Comparison of ENCODE assay signal across 1 cellular context in genomic region chr14:34199585-34199984, GRCh38.
TF ChIP-seq lines count a peak whose summit lies in the region.

No MANE protein-coding gene starts in this region.

TF ChIP-seq in SK-N-SH treated with all-trans-retinoic acid at 6 μM for 48 hours, 23 proteins besides CTCF, POLR2A, EP300 and RAD21 (continued from another document):
- no peak for TF ChIP-seq POU6F1 (CRISPR knock-in tag; IDR thresholded peaks at IDR 0.05; ENCODE audit: borderline replicate concordance, low read depth)
- no peak for TF ChIP-seq ZNF70 (CRISPR knock-in tag; IDR thresholded peaks at IDR 0.05)
- no peak for TF ChIP-seq SNAI2 (CRISPR knock-in tag; IDR thresholded peaks at IDR 0.05)
- TF ChIP-seq TOX (CRISPR knock-in tag; IDR thresholded peaks at IDR 0.05; ENCODE audit: borderline replicate concordance) = no peak
- TF ChIP-seq ZNF8 (CRISPR knock-in tag; IDR thresholded peaks at IDR 0.05) = no peak
- no peak for TF ChIP-seq ZC3H10 (CRISPR knock-in tag; IDR thresholded peaks at IDR 0.05)
- TF ChIP-seq ARNTL (CRISPR knock-in tag; IDR thresholded peaks at IDR 0.05; ENCODE audit: borderline replicate concordance, low read depth) = no peak
- TF ChIP-seq, protein P1, sequence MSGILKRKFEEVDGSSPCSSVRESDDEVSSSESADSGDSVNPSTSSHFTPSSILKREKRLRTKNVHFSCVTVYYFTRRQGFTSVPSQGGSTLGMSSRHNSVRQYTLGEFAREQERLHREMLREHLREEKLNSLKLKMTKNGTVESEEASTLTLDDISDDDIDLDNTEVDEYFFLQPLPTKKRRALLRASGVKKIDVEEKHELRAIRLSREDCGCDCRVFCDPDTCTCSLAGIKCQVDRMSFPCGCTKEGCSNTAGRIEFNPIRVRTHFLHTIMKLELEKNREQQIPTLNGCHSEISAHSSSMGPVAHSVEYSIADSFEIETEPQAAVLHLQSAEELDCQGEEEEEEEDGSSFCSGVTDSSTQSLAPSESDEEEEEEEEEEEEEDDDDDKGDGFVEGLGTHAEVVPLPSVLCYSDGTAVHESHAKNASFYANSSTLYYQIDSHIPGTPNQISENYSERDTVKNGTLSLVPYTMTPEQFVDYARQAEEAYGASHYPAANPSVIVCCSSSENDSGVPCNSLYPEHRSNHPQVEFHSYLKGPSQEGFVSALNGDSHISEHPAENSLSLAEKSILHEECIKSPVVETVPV (CRISPR knock-in tag; IDR thresholded peaks at IDR 0.05) = no peak
